ENCODE assay signal across 18 cellular contexts in the genomic region with DNA sequence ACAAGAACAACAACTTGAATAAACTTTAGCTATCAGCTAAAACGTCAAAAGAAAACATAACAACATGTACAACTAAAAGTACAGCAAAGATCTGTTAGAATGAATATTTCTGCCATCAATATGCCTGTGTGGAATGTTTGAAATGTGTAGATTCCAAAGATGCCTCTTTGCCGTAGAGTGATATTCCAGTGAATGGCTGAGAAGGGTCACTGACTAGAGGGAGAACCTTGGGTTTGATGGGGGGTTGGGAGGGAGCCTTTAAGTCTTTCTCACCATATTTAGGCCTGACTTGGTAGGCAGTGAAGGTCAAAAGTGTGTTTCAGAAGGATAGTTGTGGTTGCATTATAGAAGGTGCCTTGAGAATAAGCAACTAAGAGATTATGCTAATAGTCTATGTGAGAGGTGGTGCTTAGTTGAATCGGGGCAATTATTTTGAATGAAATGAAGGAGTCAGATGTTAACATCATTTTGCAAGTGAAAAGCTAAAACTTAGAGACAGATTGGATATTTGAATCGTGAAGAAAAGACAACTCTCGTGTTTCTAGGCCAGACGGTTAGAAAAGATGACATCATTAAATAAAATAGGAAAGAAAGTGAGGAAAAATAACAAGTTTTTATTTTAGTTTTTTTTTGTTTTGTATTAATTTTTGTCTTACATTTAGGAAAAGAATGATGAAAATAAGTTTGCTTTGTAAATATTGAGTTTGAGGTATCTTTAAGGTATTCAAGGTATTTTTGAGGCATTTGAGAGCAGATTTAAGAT.
"Had no signal": no experiment of that assay in that cellular context is flagged by ENCODE, and none has a peak within 500 bp of the region (broad histone marks: within the 10 kb centered on the region; RNA-seq: fewer than 3 reads in every experiment).

No MANE protein-coding gene starts in this region.

- H3K36me3 Mint-ChIP-seq: memory B cell; naive thymus-derived CD4-positive, alpha-beta T cell; neural progenitor cell; stimulated activated memory B cell treated with anti-CD40 and anti-IgM and Interleukin-4, amounts not matched to agents 10 μg/mL and 1 μg/mL and 100 μg/mL, for 72 hours; T-cell had no signal

- H3K4me3 Mint-ChIP-seq: activated CD4-positive, alpha-beta T cell treated with anti-CD3 and anti-CD28 coated beads, Interleukin-2, amount 10 ng/mL, durations not matched to agents 24 days and 14 days; activated CD8-positive, alpha-beta T cell treated with anti-CD3 and anti-CD28 coated beads for 36 hours; activated naive CD4-positive, alpha-beta T cell treated with anti-CD3 and anti-CD28 coated beads for 36 hours; activated T-helper 17 cell treated with anti-CD3 and anti-CD28 coated beads, Interleukin-2, amount 50 U/mL, for 72 hours; effector memory CD8-positive, alpha-beta T cell; memory B cell; naive thymus-derived CD4-positive, alpha-beta T cell; neural progenitor cell; stimulated activated memory B cell treated with anti-CD40 and anti-IgM and Interleukin-4, amounts not matched to agents 10 μg/mL and 1 μg/mL and 100 μg/mL, for 72 hours; T-cell had no signal

- H3K27me3 Mint-ChIP-seq: activated CD4-positive, alpha-beta T cell treated with anti-CD3 and anti-CD28 coated beads, Interleukin-2, amount 10 ng/mL, durations not matched to agents 24 days and 14 days; activated CD8-positive, alpha-beta T cell treated with anti-CD3 and anti-CD28 coated beads for 36 hours; effector memory CD8-positive, alpha-beta T cell; memory B cell; stimulated activated memory B cell treated with anti-CD40 and anti-IgM and Interleukin-4, amounts not matched to agents 10 μg/mL and 1 μg/mL and 100 μg/mL, for 72 hours had no signal

- DNase-seq: activated CD4-positive, alpha-beta T cell treated with anti-CD3 and anti-CD28 coated beads, Interleukin-2, amount 10 ng/mL, durations not matched to agents 24 days and 14 days; activated CD8-positive, alpha-beta T cell treated with anti-CD3 and anti-CD28 coated beads for 36 hours; activated naive CD4-positive, alpha-beta T cell treated with anti-CD3 and anti-CD28 coated beads for 36 hours; activated T-cell treated with anti-CD3 and anti-CD28 coated beads, Interleukin-2, amount 50 U/mL, for 1 hour; effector memory CD8-positive, alpha-beta T cell; naive thymus-derived CD4-positive, alpha-beta T cell; ovary; sigmoid colon; stimulated activated CD4-positive, alpha-beta T cell treated with anti-CD3 and anti-CD28 coated beads, Interleukin-4, amount 100 ng/mL, for 4 hours; T-cell; T-helper 9 cell; upper lobe of left lung had no signal

- ATAC-seq: activated CD8-positive, alpha-beta T cell treated with anti-CD3 and anti-CD28 coated beads for 36 hours; activated T-helper 17 cell treated with anti-CD3 and anti-CD28 coated beads, Interleukin-2, amount 50 U/mL, for 72 hours; effector memory CD8-positive, alpha-beta T cell; naive thymus-derived CD4-positive, alpha-beta T cell; stimulated activated memory B cell treated with anti-CD40 and anti-IgM and Interleukin-4, amounts not matched to agents 10 μg/mL and 1 μg/mL and 100 μg/mL, for 72 hours; T-cell had no signal

- H3K4me1 Mint-ChIP-seq: activated CD4-positive, alpha-beta T cell treated with anti-CD3 and anti-CD28 coated beads, Interleukin-2, amount 10 ng/mL, durations not matched to agents 24 days and 14 days; activated T-helper 17 cell treated with anti-CD3 and anti-CD28 coated beads, Interleukin-2, amount 50 U/mL, for 72 hours; memory B cell; naive thymus-derived CD4-positive, alpha-beta T cell; stimulated activated memory B cell treated with anti-CD40 and anti-IgM and Interleukin-4, amounts not matched to agents 10 μg/mL and 1 μg/mL and 100 μg/mL, for 72 hours; T-cell had no signal

- H3K4me1 ChIP-seq: ascending aorta, neural progenitor cell, upper lobe of left lung had no signal

- H3K9me3 ChIP-seq: ascending aorta, ovary, sigmoid colon, thoracic aorta had no signal

- H3K36me3 ChIP-seq: ascending aorta, neural progenitor cell, ovary, sigmoid colon, thoracic aorta, upper lobe of left lung had no signal

- H3K27me3 ChIP-seq: ascending aorta, neural progenitor cell, ovary, sigmoid colon, upper lobe of left lung had no signal

- H3K27ac Mint-ChIP-seq: activated CD4-positive, alpha-beta T cell treated with anti-CD3 and anti-CD28 coated beads, Interleukin-2, amount 10 ng/mL, durations not matched to agents 24 days and 14 days; activated CD8-positive, alpha-beta T cell treated with anti-CD3 and anti-CD28 coated beads for 36 hours; activated naive CD4-positive, alpha-beta T cell treated with anti-CD3 and anti-CD28 coated beads for 36 hours; activated T-helper 17 cell treated with anti-CD3 and anti-CD28 coated beads, Interleukin-2, amount 50 U/mL, for 72 hours; effector memory CD8-positive, alpha-beta T cell; memory B cell; naive thymus-derived CD4-positive, alpha-beta T cell; neural progenitor cell; stimulated activated memory B cell treated with anti-CD40 and anti-IgM and Interleukin-4, amounts not matched to agents 10 μg/mL and 1 μg/mL and 100 μg/mL, for 72 hours; T-cell had no signal

- H3K4me3 ChIP-seq: ascending aorta, neural progenitor cell, ovary, sigmoid colon, thoracic aorta, upper lobe of left lung had no signal

- H3K9me3 Mint-ChIP-seq: activated CD4-positive, alpha-beta T cell treated with anti-CD3 and anti-CD28 coated beads, Interleukin-2, amount 10 ng/mL, durations not matched to agents 24 days and 14 days; neural progenitor cell had no signal
